In genomic region chr22:43078522-43078921, GRCh38 we compare ENCODE assay signal across 15 cellular contexts. TPM values are rescaled to one million over a fixed set of nuclear protein-coding genes. Genes with fewer than 3 reads are reported as not detected.
"Had no signal": no experiment of that assay in that cellular context is flagged by ENCODE, and none has a peak within 500 bp of the region (broad histone marks: within the 10 kb centered on the region; RNA-seq: fewer than 3 reads in every experiment).

No MANE protein-coding gene starts in this region.

- H3K4me1 Mint-ChIP-seq: activated naive CD8-positive, alpha-beta T cell treated with anti-CD3 and anti-CD28 coated beads, Interleukin-2, amount 10 ng/mL, durations not matched to agents 7 days and 5 days had no signal

- H3K27me3 ChIP-seq: ascending aorta, tibial nerve had no signal

- H3K27ac ChIP-seq: ascending aorta, tibial nerve had no signal

- H3K4me3 Mint-ChIP-seq: activated naive CD8-positive, alpha-beta T cell treated with anti-CD3 and anti-CD28 coated beads, Interleukin-2, amount 10 ng/mL, durations not matched to agents 7 days and 5 days; stimulated activated memory B cell treated with anti-CD40 and anti-IgM and Interleukin-4, amounts not matched to agents 10 μg/mL and 1 μg/mL and 100 μg/mL, for 72 hours had no signal

- FAIRE-seq: bronchial epithelial cell, endothelial cell of umbilical vein, keratinocyte, TTC549 had no signal

- H3K4me2 ChIP-seq: smooth muscle cell had no signal

- H3K4me1 ChIP-seq: ascending aorta, tibial nerve had no signal

- H3K36me3 Mint-ChIP-seq: activated naive CD8-positive, alpha-beta T cell treated with anti-CD3 and anti-CD28 coated beads, Interleukin-2, amount 10 ng/mL, durations not matched to agents 7 days and 5 days had no signal

- H3K36me3 ChIP-seq: ascending aorta had no signal

- DNase-seq: activated naive CD8-positive, alpha-beta T cell treated with anti-CD3 and anti-CD28 coated beads, Interleukin-2, amount 10 ng/mL, durations not matched to agents 7 days and 5 days; foreskin melanocyte; head of caudate nucleus; T-helper 2 cell had no signal

- H3K27me3 Mint-ChIP-seq: activated naive CD8-positive, alpha-beta T cell treated with anti-CD3 and anti-CD28 coated beads, Interleukin-2, amount 10 ng/mL, durations not matched to agents 7 days and 5 days; stimulated activated memory B cell treated with anti-CD40 and anti-IgM and Interleukin-4, amounts not matched to agents 10 μg/mL and 1 μg/mL and 100 μg/mL, for 72 hours had no signal

- H3K4me3 ChIP-seq: ascending aorta, smooth muscle cell, tibial nerve had no signal

- H3K27ac Mint-ChIP-seq: activated naive CD8-positive, alpha-beta T cell treated with anti-CD3 and anti-CD28 coated beads, Interleukin-2, amount 10 ng/mL, durations not matched to agents 7 days and 5 days; stimulated activated memory B cell treated with anti-CD40 and anti-IgM and Interleukin-4, amounts not matched to agents 10 μg/mL and 1 μg/mL and 100 μg/mL, for 72 hours had no signal

- ATAC-seq: activated CD4-positive, CD25-positive, alpha-beta regulatory T cell treated with anti-CD3 and anti-CD28 coated beads, Interleukin-2, amount 50 U/mL, for 24 hours had no signal

- H3K9me3 ChIP-seq: ascending aorta, tibial nerve had no signal

- H3K9me3 Mint-ChIP-seq: activated naive CD8-positive, alpha-beta T cell treated with anti-CD3 and anti-CD28 coated beads, Interleukin-2, amount 10 ng/mL, durations not matched to agents 7 days and 5 days; stimulated activated memory B cell treated with anti-CD40 and anti-IgM and Interleukin-4, amounts not matched to agents 10 μg/mL and 1 μg/mL and 100 μg/mL, for 72 hours had no signal

RNA-seq across cellular contexts. Expression of gene BIK, which starts 32.0 kb away (rescaled TPM):
- total RNA-seq: ascending aorta, mesenteric fat pad, myocyte, tibial nerve had no signal
